ENCODE assay signal across 8 cellular contexts in genomic region chr7:8260871-8261707, GRCh38. TPM values are rescaled to one million over a fixed set of nuclear protein-coding genes. Genes with fewer than 3 reads are reported as not detected.
A peak's percentile ranks its signal among the peaks of the same experiment; 100 is the strongest.
DNase-seq lines count a peak whose midpoint lies in the region; ATAC-seq and TF ChIP-seq lines count a peak whose summit lies in the region.

No MANE protein-coding gene starts in this region.

- H3K36me3 ChIP-seq in PC-9 (ENCODE audit: low read depth), result peaks cover 3% of the 10 kb centered on the region; the same call in 1 of the 2 replicates
- no peaks in the 10 kb centered on the region for H3K36me3 ChIP-seq in breast epithelium

- peak; percentile 34 for DNase-seq in 8988T
- DNase-seq in GM12864 (ENCODE audit: low read depth), result no peak
- peak; percentile 61 to 80 for DNase-seq in PC-9
- DNase-seq in breast epithelium (ENCODE audit: low spot score in 2 of 2), result peak; percentile 27 to 73
- DNase-seq in iPS-NIHi11 (ENCODE audit: low spot score), result peak; percentile 26
- DNase-seq in skeletal muscle cell (ENCODE audit: low read depth), result no peak

- TF ChIP-seq CTCF in GM12864 (IDR thresholded peaks at IDR 0.05; ENCODE audit: low read depth, low read length, missing control alignments) (no peak), PC-9 (conservative IDR thresholded peaks at IDR 0.05) (peak; percentile 17; the same call in 1 of the 2 replicates), breast epithelium (IDR thresholded peaks at IDR 0.05) (no peak)

- H3K4me1 ChIP-seq in PC-9 (replicated peaks; ENCODE audit: insufficient read depth) (peaks cover 7% of the 10 kb centered on the region), breast epithelium (no peaks in the 10 kb centered on the region)

- POLR2A ChIA-PET in PC-9 (lab: Charles Lee; ENCODE audit: unreplicated experiment), result interaction anchor here (0.5 kb wide), 1 partner anchor 697 kb away, joined by 3 read pairs; no protein-coding TSS in a partner anchor

- ATAC-seq in HG03439 (IDR thresholded peaks at IDR 0.05; ENCODE audit: unreplicated experiment) (peak; percentile 32), HG03039 (IDR thresholded peaks at IDR 0.05; ENCODE audit: unreplicated experiment) (no peak)

- no peaks in the 10 kb centered on the region for H3K9me2 ChIP-seq in PC-9 (ENCODE audit: insufficient read depth)

- H4K20me1 ChIP-seq in PC-9 (ENCODE audit: insufficient read depth), result no peaks in the 10 kb centered on the region

- no peak for TF ChIP-seq POLR2A in breast epithelium (IDR thresholded peaks at IDR 0.05)

- intact Hi-C loops in PC-9 (cut with micrococcal nuclease; ENCODE audit: unreplicated experiment), result loop anchor here (1.0 kb wide), 1 partner anchor 292 kb away; no protein-coding TSS in a partner anchor
- intact Hi-C loops in breast epithelium (cut with DNase I; ENCODE audit: low total_unique reads), result no loop called here

- H2AFZ ChIP-seq in PC-9, result peak overlapping the region; percentile 95

- H3K79me2 ChIP-seq in PC-9 (ENCODE audit: low read depth), result peaks cover 27% of the 10 kb centered on the region

- H3K9me3 ChIP-seq in PC-9 (ENCODE audit: insufficient read depth, low read depth), result no peaks in the 10 kb centered on the region
- no peaks in the 10 kb centered on the region for H3K9me3 ChIP-seq in breast epithelium

- peak overlapping the region; percentile 89 for H3K4me2 ChIP-seq in PC-9

- H3K27me3 ChIP-seq in PC-9 (ENCODE audit: insufficient read depth, low read depth), result no peaks in the 10 kb centered on the region
- H3K27me3 ChIP-seq in breast epithelium, result no peaks in the 10 kb centered on the region

- peak overlapping the region; percentile 53 for H3K4me3 ChIP-seq in GM12864 (ENCODE audit: low read depth, low read length)
- peak overlapping the region; percentile 99 for H3K4me3 ChIP-seq in PC-9
- H3K4me3 ChIP-seq in breast epithelium, result peak overlapping the region; percentile 62 to 85 (median 80)
- H3K4me3 ChIP-seq in skeletal muscle cell (ENCODE audit: low read depth, low read length), result peak overlapping the region; percentile 53

- BruUV-seq in PC-9 (replicated peaks; lab: Mats Ljungman, UMichigan), result TSS peak; percentile 47

- H3F3A ChIP-seq in PC-9 (ENCODE audit: insufficient read depth, low read depth), result peaks cover 5% of the 10 kb centered on the region; the same call in 1 of the 2 replicates

- CTCF ChIA-PET in PC-9 (lab: Charles Lee), result no interaction called here

- H3K27ac ChIP-seq in PC-9 (peak overlapping the region; percentile 71), breast epithelium (peak overlapping the region; percentile 92 to 95)

RNA-seq across cellular contexts. Expression of gene ICA1, which starts 0.9 kb away (rescaled TPM):
- total RNA-seq in PC-9 (2021) (33.8 and 58.6 TPM in 2 replicates), breast epithelium (10 to 100 TPM; 22.1 to 70.1 (median 45.7) TPM)

Comparison
In these comparisons a context has a peak if more than half of its experiments do, and no peak if none do; other contexts are left out.
1. DNase-seq: peak in 8988T (single experiment), PC-9 (2 of 2), breast epithelium (2 of 2) and iPS-NIHi11 (single experiment); none in GM12864 (single experiment) and skeletal muscle cell (single experiment).
2. Peak in every context shown above with its lines, with median percentiles within 50 percentile points of each other: H3K4me3 ChIP-seq.